In the genomic region with DNA sequence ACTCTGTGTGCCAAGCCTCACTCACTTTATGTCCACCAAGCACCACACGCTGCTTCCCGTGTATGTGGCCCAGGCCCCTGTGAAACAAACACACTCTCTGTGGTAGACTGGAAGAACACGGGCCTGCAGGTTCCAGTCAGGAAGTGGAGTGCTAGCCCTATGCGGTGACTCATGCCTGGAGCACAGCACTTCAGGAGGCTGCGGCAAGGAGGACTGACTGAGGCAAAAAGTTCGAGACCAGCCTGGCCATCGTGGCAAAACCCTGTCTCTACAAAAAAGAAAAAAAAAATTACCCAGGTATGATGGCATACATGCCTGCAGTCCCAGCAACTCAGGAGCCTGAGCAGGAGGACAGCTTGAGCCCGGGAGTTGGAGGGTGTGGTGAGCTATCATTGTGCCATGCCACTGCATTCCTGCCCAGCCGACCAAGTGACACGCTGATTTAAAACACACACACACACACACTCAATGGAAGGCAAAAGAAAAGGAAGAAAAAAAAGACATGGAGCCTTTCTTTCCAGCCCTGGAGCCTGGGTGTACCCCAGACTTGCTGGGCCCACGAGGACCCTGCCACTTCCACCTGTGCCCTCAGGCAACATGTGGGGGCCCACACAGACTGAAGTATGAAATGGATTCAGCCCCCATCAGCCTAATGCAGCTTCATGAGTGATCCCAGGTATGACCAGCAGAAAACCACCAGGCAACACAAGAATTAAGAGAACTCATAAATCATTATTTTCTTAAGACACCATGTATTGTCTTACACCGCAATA, we compare ENCODE assay signal across 8 cellular contexts.
DNase-seq lines count a peak whose midpoint lies in the region; ATAC-seq and TF ChIP-seq lines count a peak whose summit lies in the region.

No MANE protein-coding gene starts in this region.

- H3K9me3 ChIP-seq in BLaER1, result no peaks in the 10 kb centered on the region
- no peaks in the 10 kb centered on the region for H3K9me3 ChIP-seq in gastroesophageal sphincter

- 0 out of 2 replicates have a peak overlapping the region, but pooled peaks have one; percentile 45 for H3K9ac ChIP-seq in BLaER1

- H3K4me2 ChIP-seq in BLaER1, result peak overlapping the region; percentile 85

- H4K20me1 ChIP-seq in BLaER1, result peaks cover 100% of the 10 kb centered on the region

- 45 to 100% methylated on average over 1 to 7 of the region's 12 CpGs for WGBS in gastroesophageal sphincter (ENCODE audit: low coverage in 1 of 2), 2 donors

- TF ChIP-seq CTCF in gastroesophageal sphincter (IDR thresholded peaks at IDR 0.05), result no peak

- H3K4me1 ChIP-seq in BLaER1 (peaks cover 100% of the 10 kb centered on the region), gastroesophageal sphincter (peaks cover 0 to 93% (median 48%) of the 10 kb centered on the region in 3 donors)

- ATAC-seq in gastroesophageal sphincter, result peak; percentile 41

- no peak for TF ChIP-seq POLR2A in gastroesophageal sphincter (IDR thresholded peaks at IDR 0.05)

- DNase-seq in LHCN-M2 (ENCODE audit: low read depth) (peak; percentile 64), smooth muscle cell of the brain vasculature (ENCODE audit: low read depth, low spot score) (peak; percentile 62), NCI-H526 treated with DMSO at 0.1 percent for 48 hours (lab: John Stamatoyannopoulos, UW) (no peak), NCI-H1694 treated with DMSO at 0.1 percent for 48 hours (lab: John Stamatoyannopoulos, UW) (no peak), midbrain (lab: John Stamatoyannopoulos, UW) (no peak)
- peak; percentile 68 for DNase-seq in activated CD8-positive, alpha-beta memory T cell treated with anti-CD3 and anti-CD28 coated beads, Interleukin-2, amount 50 U/mL, for 48 hours

- H3K36me3 ChIP-seq in BLaER1 (peaks cover 21% of the 10 kb centered on the region), gastroesophageal sphincter (no peaks in the 10 kb centered on the region)

- no peaks in the 10 kb centered on the region for H3K27me3 ChIP-seq in BLaER1
- H3K27me3 ChIP-seq in gastroesophageal sphincter, result no peaks in the 10 kb centered on the region

- no peak overlapping the region for H3K4me3 ChIP-seq in BLaER1
- no peak overlapping the region for H3K4me3 ChIP-seq in gastroesophageal sphincter

- H3K27ac ChIP-seq in BLaER1 (no peak overlapping the region), gastroesophageal sphincter (peak overlapping the region in 1 of 4 donors; percentile 11)

- TF ChIP-seq EP300 in gastroesophageal sphincter (IDR thresholded peaks at IDR 0.05), result no peak

Comparison
In these comparisons a context has a peak if more than half of its experiments do, and no peak if none do; other contexts are left out.
1. DNase-seq: peak in LHCN-M2 (single experiment), activated CD8-positive, alpha-beta memory T cell treated with anti-CD3 and anti-CD28 coated beads, Interleukin-2, amount 50 U/mL, for 48 hours (single experiment) and smooth muscle cell of the brain vasculature (single experiment); none in NCI-H526 treated with DMSO at 0.1 percent for 48 hours (single experiment), NCI-H1694 treated with DMSO at 0.1 percent for 48 hours (single experiment) and midbrain (single experiment).